In the genomic region with DNA sequence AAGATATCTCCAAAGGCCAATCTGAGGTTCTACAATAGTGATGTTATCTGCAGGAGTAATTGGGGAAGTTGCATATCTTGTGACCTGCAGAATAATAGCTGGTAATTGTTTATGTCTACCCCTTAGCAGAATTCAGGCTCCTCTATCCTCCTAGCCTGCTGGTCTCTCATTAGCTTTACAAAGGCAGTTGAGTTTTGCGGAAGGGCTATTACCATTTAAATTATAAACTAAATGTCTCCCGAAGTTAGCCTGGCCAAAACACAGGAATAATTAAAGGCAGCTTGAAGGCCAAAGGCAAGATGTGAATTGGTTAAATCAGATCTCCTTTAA, we compare ENCODE assay signal across 14 cellular contexts.
A peak's percentile ranks its signal among the peaks of the same experiment; 100 is the strongest.
DNase-seq lines count a peak whose midpoint lies in the region; ATAC-seq and TF ChIP-seq lines count a peak whose summit lies in the region.
"Had no signal": no experiment of that assay in that cellular context is flagged by ENCODE, and none has a peak within 500 bp of the region (broad histone marks: within the 10 kb centered on the region; RNA-seq: fewer than 3 reads in every experiment).

No MANE protein-coding gene starts in this region.

- H3K4me3 ChIP-seq in HUES48 (ENCODE audit: low read depth, low read length) = no peak overlapping the region; the same call in 1 of the 2 replicates
- H3K4me3 ChIP-seq: BLaER1 treated with 17β-estradiol and CSF1 and Interleukin-3, amounts not matched to agents 10 nM and 100 nM had no signal

- DNase-seq in ELF-1 (ENCODE audit: low read depth, low spot score) (peak; percentile 35), WTC11 (ENCODE audit: low spot score) (no peak), iPS DF 4.7 (ENCODE audit: extremely low read depth, low spot score) (peak; percentile 62), nucleus accumbens (lab: John Stamatoyannopoulos, UW) (no peak), Right ventricle myocardium inferior (ENCODE audit: missing footprints) (no peak)
- DNase-seq in activated CD8-positive, alpha-beta T cell treated with anti-CD3 and anti-CD28 coated beads for 36 hours = no peak
- DNase-seq: ACHN; CD4-positive, CD25-positive, alpha-beta regulatory T cell; DMS79 treated with DMSO at 0.1 percent for 48 hours; EL; GDM1 had no signal

- peaks cover 13% of the 10 kb centered on the region; the same call in 1 of the 2 replicates for H3K9me3 Mint-ChIP-seq in WTC11
- H3K9me3 Mint-ChIP-seq in activated CD8-positive, alpha-beta T cell treated with anti-CD3 and anti-CD28 coated beads for 36 hours = no peaks in the 10 kb centered on the region
- H3K9me3 Mint-ChIP-seq: CD4-positive, CD25-positive, alpha-beta regulatory T cell had no signal

- intact Hi-C loops in Right ventricle myocardium inferior (cut with DNase I) = no loop called here
- intact Hi-C loops in activated CD8-positive, alpha-beta T cell treated with anti-CD3 and anti-CD28 coated beads for 36 hours (cut with micrococcal nuclease) = loop anchor here (10.0 kb wide), 1 partner anchor 524 kb away; no protein-coding TSS in a partner anchor

- H3K27me3 Mint-ChIP-seq in WTC11 (ENCODE audit: low read depth) = no peaks in the 10 kb centered on the region
- no peaks in the 10 kb centered on the region for H3K27me3 Mint-ChIP-seq in activated CD8-positive, alpha-beta T cell treated with anti-CD3 and anti-CD28 coated beads for 36 hours

- no peak overlapping the region for H3K9ac ChIP-seq in HUES48 (ENCODE audit: low read depth, low read length)
- H3K9ac ChIP-seq: BLaER1 treated with 17β-estradiol and CSF1 and Interleukin-3, amounts not matched to agents 10 nM and 100 nM had no signal

- H3K27ac ChIP-seq in HUES48 (ENCODE audit: low read depth, low read length) = peak overlapping the region; percentile 93
- H3K27ac ChIP-seq: BLaER1 treated with 17β-estradiol and CSF1 and Interleukin-3, amounts not matched to agents 10 nM and 100 nM had no signal

- H3K27ac Mint-ChIP-seq in WTC11 = peak overlapping the region; percentile 98
- H3K27ac Mint-ChIP-seq in activated CD8-positive, alpha-beta T cell treated with anti-CD3 and anti-CD28 coated beads for 36 hours = no peak overlapping the region
- H3K27ac Mint-ChIP-seq: CD4-positive, CD25-positive, alpha-beta regulatory T cell had no signal

- CTCF ChIA-PET in WTC11 (lab: Charles Lee) = no interaction called here
- CTCF ChIA-PET in activated CD8-positive, alpha-beta T cell treated with anti-CD3 and anti-CD28 coated beads for 36 hours (lab: Charles Lee) = interaction anchor here (1.7 kb wide), 1 partner anchor 34 kb away, joined by 7 read pairs; no protein-coding TSS in a partner anchor

- H3K4me1 Mint-ChIP-seq in WTC11 = peaks cover 60% of the 10 kb centered on the region
- H3K4me1 Mint-ChIP-seq in activated CD8-positive, alpha-beta T cell treated with anti-CD3 and anti-CD28 coated beads for 36 hours (ENCODE audit: low read depth) = no peaks in the 10 kb centered on the region

- H3K9me3 ChIP-seq in HUES48 (ENCODE audit: control insufficient read depth, insufficient read depth, low read length) = no peaks in the 10 kb centered on the region
- H3K9me3 ChIP-seq: BLaER1 treated with 17β-estradiol and CSF1 and Interleukin-3, amounts not matched to agents 10 nM and 100 nM had no signal

- H3K4me3 Mint-ChIP-seq in WTC11 = peak overlapping the region; percentile 23; the same call in 1 of the 2 replicates
- H3K4me3 Mint-ChIP-seq in activated CD8-positive, alpha-beta T cell treated with anti-CD3 and anti-CD28 coated beads for 36 hours = no peak overlapping the region
- H3K4me3 Mint-ChIP-seq: CD4-positive, CD25-positive, alpha-beta regulatory T cell had no signal

- H3K36me3 ChIP-seq in HUES48 (ENCODE audit: control insufficient read depth, insufficient read depth, low read length) = no peaks in the 10 kb centered on the region
- H3K36me3 ChIP-seq: BLaER1 treated with 17β-estradiol and CSF1 and Interleukin-3, amounts not matched to agents 10 nM and 100 nM had no signal

- POLR2A ChIA-PET in WTC11 (lab: Charles Lee) = interaction anchor here (0.8 kb wide), 1 partner anchor 168 kb away, joined by 3 read pairs; no protein-coding TSS in a partner anchor
- POLR2A ChIA-PET in activated CD8-positive, alpha-beta T cell treated with anti-CD3 and anti-CD28 coated beads for 36 hours (lab: Charles Lee) = no interaction called here

- ATAC-seq in WTC11 = peak; percentile 40
- ATAC-seq in GM21360 (IDR thresholded peaks at IDR 0.05; ENCODE audit: unreplicated experiment) = no peak
- no peak for ATAC-seq in Right ventricle myocardium inferior
- no peak for ATAC-seq in activated CD8-positive, alpha-beta T cell treated with anti-CD3 and anti-CD28 coated beads for 36 hours

- peaks cover 7% of the 10 kb centered on the region; the same call in 1 of the 2 replicates for H3K36me3 Mint-ChIP-seq in WTC11
- no peaks in the 10 kb centered on the region for H3K36me3 Mint-ChIP-seq in activated CD8-positive, alpha-beta T cell treated with anti-CD3 and anti-CD28 coated beads for 36 hours (ENCODE audit: low read depth)
- H3K36me3 Mint-ChIP-seq: CD4-positive, CD25-positive, alpha-beta regulatory T cell had no signal

- no peaks in the 10 kb centered on the region for H3K27me3 ChIP-seq in HUES48 (ENCODE audit: control insufficient read depth, insufficient read depth, low read length)
- H3K27me3 ChIP-seq: BLaER1 treated with 17β-estradiol and CSF1 and Interleukin-3, amounts not matched to agents 10 nM and 100 nM had no signal

- H3K4me1 ChIP-seq in HUES48 (ENCODE audit: control insufficient read depth, insufficient read depth, low read length) = peaks cover 30% of the 10 kb centered on the region

- no peak for TF ChIP-seq CTCF in WTC11 (IDR thresholded peaks at IDR 0.05)
- no peak for TF ChIP-seq CTCF in activated CD8-positive, alpha-beta T cell treated with anti-CD3 and anti-CD28 coated beads for 36 hours (IDR thresholded peaks at IDR 0.05)

TF ChIP-seq in WTC11, 78 proteins besides CTCF, POLR2A, EP300 and RAD21:
- TF ChIP-seq FOXK1 (CRISPR knock-in tag; IDR thresholded peaks at IDR 0.05) (0 out of 2 replicates have a peak, but pooled peaks have one; percentile 21), RORB (CRISPR knock-in tag; IDR thresholded peaks at IDR 0.05) (no peak), TEAD1 (CRISPR knock-in tag; IDR thresholded peaks at IDR 0.05) (0 out of 2 replicates have a peak, but pooled peaks have one; percentile 46), SP1 (CRISPR knock-in tag; conservative IDR thresholded peaks at IDR 0.05) (peak; percentile 16; the same call in 1 of the 2 replicates)

Comparison
In these comparisons a context has a peak if more than half of its experiments do, and no peak if none do; other contexts are left out.
1. DNase-seq: peak in ELF-1 (single experiment) and iPS DF 4.7 (single experiment); none in WTC11 (single experiment), nucleus accumbens (0 of 56), Right ventricle myocardium inferior (single experiment) and activated CD8-positive, alpha-beta T cell treated with anti-CD3 and anti-CD28 coated beads for 36 hours (single experiment).